ENCODE assay signal across 8 cellular contexts in the genomic region with DNA sequence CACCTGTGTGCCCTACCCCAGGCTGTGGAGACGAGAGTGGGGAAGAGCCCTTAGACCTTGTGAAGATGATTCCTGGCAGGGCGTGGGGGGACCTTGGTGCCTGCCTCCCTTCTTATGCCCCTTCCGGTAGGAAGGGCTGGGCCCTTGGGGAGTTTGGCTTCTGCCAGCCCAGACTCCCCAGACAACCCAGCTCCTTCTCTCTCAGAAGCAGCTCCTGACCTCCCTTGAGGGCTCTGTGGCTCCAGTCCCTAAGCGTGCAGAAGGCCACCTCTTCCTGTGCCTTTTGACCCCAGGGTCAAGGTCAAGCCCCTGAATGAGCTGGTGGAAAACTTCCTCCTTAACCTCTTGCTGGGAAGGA. TPM values are rescaled to one million over a fixed set of nuclear protein-coding genes. Genes with fewer than 3 reads are reported as not detected.
DNase-seq lines count a peak whose midpoint lies in the region; ATAC-seq and TF ChIP-seq lines count a peak whose summit lies in the region.

No MANE protein-coding gene starts in this region.

- H3K36me3 ChIP-seq in OCI-LY3 (replicated peaks; ENCODE audit: low read depth, low read length) (no peaks in the 10 kb centered on the region), prostate gland (no peaks in the 10 kb centered on the region)

- H3K4me3 ChIP-seq in GM08714 (ENCODE audit: low read length) (peak overlapping the region; percentile 68; the same call in 1 of the 2 replicates), OCI-LY3 (ENCODE audit: low read length) (peak overlapping the region; percentile 91), epithelial cell of esophagus (ENCODE audit: low read length) (peak overlapping the region; percentile 81), prostate gland (peak overlapping the region; percentile 74 to 95)

- H3K9me3 ChIP-seq in OCI-LY3 (ENCODE audit: insufficient read depth, low read length) = no peaks in the 10 kb centered on the region
- no peaks in the 10 kb centered on the region for H3K9me3 ChIP-seq in prostate gland

- no peak overlapping the region for H2AFZ ChIP-seq in OCI-LY3 (ENCODE audit: low read depth, low read length)

- ATAC-seq in HG03520 (IDR thresholded peaks at IDR 0.05; ENCODE audit: unreplicated experiment) (no peak), GM19455 (IDR thresholded peaks at IDR 0.05; ENCODE audit: unreplicated experiment) (no peak)

- H3K4me2 ChIP-seq in OCI-LY3 (ENCODE audit: low read length) = peak overlapping the region; percentile 98

- 31% methylated on average over 4 of the region's 4 CpGs for WGBS in prostate gland

- H3K4me1 ChIP-seq in OCI-LY3 (ENCODE audit: low read length) (peaks cover 17% of the 10 kb centered on the region), prostate gland (replicated peaks) (peaks cover 13% of the 10 kb centered on the region)

- no peak for TF ChIP-seq POLR2A in prostate gland (IDR thresholded peaks at IDR 0.05)

- intact Hi-C loops in prostate gland (cut with DNase I) = no loop called here

- no peak overlapping the region for H3K27ac ChIP-seq in OCI-LY3 (ENCODE audit: low read length)
- peak overlapping the region; percentile 83 to 91 for H3K27ac ChIP-seq in prostate gland

- DNase-seq in epithelial cell of esophagus (ENCODE audit: low read depth) (peak; percentile 21), prostate gland (ENCODE audit: low spot score) (no peak), NCI-H2171 treated with DMSO at 0.1 percent for 48 hours (lab: John Stamatoyannopoulos, UW) (no peak)
- no peak for DNase-seq in stimulated activated CD4-positive, alpha-beta T cell treated with anti-CD3 and anti-CD28 coated beads, Interleukin-15, amount 100 ng/mL, for 24 hours

- H3K79me2 ChIP-seq in OCI-LY3 (ENCODE audit: low read length) = no peaks in the 10 kb centered on the region

- no peaks in the 10 kb centered on the region for H3K27me3 ChIP-seq in OCI-LY3 (ENCODE audit: low read depth, low read length)
- H3K27me3 ChIP-seq in prostate gland (replicated peaks; ENCODE audit: insufficient read depth) = no peaks in the 10 kb centered on the region

- H4K20me1 ChIP-seq in OCI-LY3 (ENCODE audit: insufficient read depth, low read length) = no peaks in the 10 kb centered on the region

- TF ChIP-seq CTCF in OCI-LY3 (IDR thresholded peaks at IDR 0.05; ENCODE audit: low read depth, low read length) = no peak
- TF ChIP-seq CTCF in epithelial cell of esophagus (IDR thresholded peaks at IDR 0.05; ENCODE audit: insufficient read depth, low read depth, low read length, missing control alignments) = peak; percentile 2
- TF ChIP-seq CTCF in prostate gland (IDR thresholded peaks at IDR 0.05) = no peak

- peak overlapping the region; percentile 67 for H3K9ac ChIP-seq in OCI-LY3 (ENCODE audit: low read length)

RNA-seq across cellular contexts. Expression of a gene that starts 1.0 kb away (rescaled TPM):
- 10 to 100 TPM; 38.6 to 87.5 TPM for total RNA-seq in prostate gland

RNA-seq across cellular contexts. Expression of a gene that starts 58.3 kb away (rescaled TPM):
- total RNA-seq in prostate gland = 100 to 1,000 TPM; 264 to 385 TPM
